ENCODE assay signal across 8 cellular contexts in the genomic region with DNA sequence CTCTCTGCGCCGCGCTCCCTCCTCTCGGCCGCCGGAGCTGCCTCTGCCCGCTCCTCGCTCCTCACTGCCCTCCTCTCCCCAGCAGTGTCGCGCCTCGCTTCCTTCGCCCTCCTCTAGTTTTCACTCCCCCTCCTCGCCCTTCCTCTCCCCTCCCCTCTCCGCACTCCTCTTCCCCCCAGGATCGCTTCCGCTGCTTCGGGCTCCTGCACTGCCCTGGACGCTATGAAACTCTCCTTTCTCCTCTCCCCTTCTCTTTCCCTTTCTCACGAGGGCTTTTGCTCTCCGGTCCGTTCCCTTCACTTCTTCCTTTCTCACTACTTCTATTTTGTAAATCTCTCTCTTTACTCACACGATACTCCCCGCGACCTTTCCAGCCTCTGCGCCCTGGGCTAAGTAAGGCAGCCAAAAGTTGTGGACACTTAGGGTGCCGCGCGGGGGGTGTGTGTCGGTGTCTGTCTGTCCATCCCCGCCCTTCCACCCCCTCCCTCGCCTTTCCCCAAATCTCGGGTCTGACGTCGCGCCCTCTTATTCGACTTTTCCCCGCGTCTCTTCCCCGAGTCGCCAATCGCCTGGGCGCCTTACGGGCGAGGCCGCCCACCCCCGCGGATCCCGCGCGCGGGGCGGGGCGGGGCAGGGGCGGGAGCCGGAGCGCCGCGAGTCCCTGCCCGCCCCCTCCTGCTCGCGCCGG. TPM values are rescaled to one million over a fixed set of nuclear protein-coding genes. Genes with fewer than 3 reads are reported as not detected.
DNase-seq lines count a peak whose midpoint lies in the region; ATAC-seq and TF ChIP-seq lines count a peak whose summit lies in the region.

A gene (minus strand): TSS at position 458 of the 688 bp plus-strand sequence. CDS start 737 bp downstream, outside the sequence.

- peaks cover 87% of the 10 kb centered on the region for H3K27me3 Mint-ChIP-seq in activated naive CD8-positive, alpha-beta T cell treated with anti-CD3 and anti-CD28 coated beads for 36 hours

- peaks cover 1% of the 10 kb centered on the region for H3K36me3 Mint-ChIP-seq in activated naive CD8-positive, alpha-beta T cell treated with anti-CD3 and anti-CD28 coated beads for 36 hours

- peaks cover 27% of the 10 kb centered on the region for H3K4me1 Mint-ChIP-seq in activated naive CD8-positive, alpha-beta T cell treated with anti-CD3 and anti-CD28 coated beads for 36 hours

- WGBS in heart left ventricle, 4 donors, result 1% methylated on average over 40 to 62 of the region's 62 CpGs

- DNase-seq in GM10266 (ENCODE audit: extremely low spot score), result peak; percentile 62
- DNase-seq in NCI-H226, result peak; percentile 93
- DNase-seq in activated naive CD8-positive, alpha-beta T cell treated with anti-CD3 and anti-CD28 coated beads for 36 hours, result no peak
- DNase-seq in heart left ventricle, result peak; percentile 90 to 96 (median 91)
- peak; percentile 40 for DNase-seq in pons (ENCODE audit: low spot score)
- DNase-seq in dermis blood vessel endothelial cell, result no peak

- peaks cover 0 to 98% (median 9%) of the 10 kb centered on the region in 9 donors for H3K27me3 ChIP-seq in heart left ventricle

- peak within 1 kb of the TSS; percentile 99 for H3K27ac ChIP-seq in 22Rv1
- peak within 1 kb of the TSS; percentile 76 to 98 (median 94) for H3K27ac ChIP-seq in heart left ventricle

- TF ChIP-seq POLR2A in heart left ventricle (IDR thresholded peaks at IDR 0.05), result peak in 1 of 2 donors; percentile 59

- peak within 1 kb of the TSS; percentile 42 for H3K27ac Mint-ChIP-seq in activated naive CD8-positive, alpha-beta T cell treated with anti-CD3 and anti-CD28 coated beads for 36 hours

- no peaks in the 10 kb centered on the region for H3K9me3 Mint-ChIP-seq in activated naive CD8-positive, alpha-beta T cell treated with anti-CD3 and anti-CD28 coated beads for 36 hours

- H3K9me3 ChIP-seq in heart left ventricle, result no peaks in the 10 kb centered on the region

- ATAC-seq in heart left ventricle, result peak; percentile 80 to 82 (median 80)
- ATAC-seq in HG02571 (IDR thresholded peaks at IDR 0.05; ENCODE audit: unreplicated experiment), result no peak

- H3K36me3 ChIP-seq in heart left ventricle, result peaks cover 0 to 7% (median 0%) of the 10 kb centered on the region in 9 donors

- H3K4me3 Mint-ChIP-seq in activated naive CD8-positive, alpha-beta T cell treated with anti-CD3 and anti-CD28 coated beads for 36 hours, result peak within 1 kb of the TSS; percentile 79

- peaks cover 0 to 29% (median 12%) of the 10 kb centered on the region in 12 donors for H3K4me1 ChIP-seq in heart left ventricle

- TF ChIP-seq CTCF in 22Rv1 (IDR thresholded peaks at IDR 0.05), result no peak
- no peak for TF ChIP-seq CTCF in GM10266 (IDR thresholded peaks at IDR 0.05; ENCODE audit: control insufficient read depth, insufficient read depth, low read depth, missing control alignments)
- TF ChIP-seq CTCF in heart left ventricle (IDR thresholded peaks at IDR 0.05), result no peak

- H3K4me3 ChIP-seq in heart left ventricle, result peak within 1 kb of the TSS; percentile 62 to 94 (median 76)

- intact Hi-C loops in heart left ventricle (cut with DNase I), result loop anchor here (1.0 to 10.0 kb wide), 24 partner anchors 92 to 1101 kb away; no protein-coding TSS in a partner anchor

RNA-seq across cellular contexts. Expression of the gene that starts here (rescaled TPM):
- not detected for total RNA-seq in activated naive CD8-positive, alpha-beta T cell treated with anti-CD3 and anti-CD28 coated beads for 36 hours
- 100 to 1,000 TPM in 1 of 9 donors, 10 to 100 TPM in 8; 28.6 to 101 (median 46.0) TPM for total RNA-seq in heart left ventricle
- polyA plus RNA-seq in heart left ventricle, result 10 to 100 TPM; 34.7 to 45.9 TPM
- 0.88 and 1.0 TPM in 2 replicates for total RNA-seq in dermis blood vessel endothelial cell

Comparison
In these comparisons a context has a peak if more than half of its experiments do, and no peak if none do; other contexts are left out.
1. RNA of the gene that starts here (total RNA-seq): 28.6 to 101 TPM in heart left ventricle; 0.88 to 1.0 TPM in dermis blood vessel endothelial cell and not detected in activated naive CD8-positive, alpha-beta T cell treated with anti-CD3 and anti-CD28 coated beads for 36 hours; every median in the first group is over 10 times any median in the second.
2. DNase-seq: peak in GM10266 (single experiment), NCI-H226 (single experiment), heart left ventricle (5 of 5) and pons (single experiment); none in activated naive CD8-positive, alpha-beta T cell treated with anti-CD3 and anti-CD28 coated beads for 36 hours (single experiment) and dermis blood vessel endothelial cell (single experiment).